ENCODE assay signal across 19 cellular contexts in genomic region chr2:75458201-75458600, GRCh38.
DNase-seq lines count a peak whose midpoint lies in the region; ATAC-seq and TF ChIP-seq lines count a peak whose summit lies in the region.
"Had no signal": no experiment of that assay in that cellular context is flagged by ENCODE, and none has a peak within 500 bp of the region (broad histone marks: within the 10 kb centered on the region; RNA-seq: fewer than 3 reads in every experiment).

No MANE protein-coding gene starts in this region.

- intact Hi-C loops in CD8-positive, alpha-beta T cell (cut with DNase I, micrococcal nuclease): no loop called here

- POLR2A ChIA-PET in CD8-positive, alpha-beta T cell (lab: Charles Lee): no interaction called here

- no peak overlapping the region for H3K4me3 ChIP-seq in GM23338
- H3K4me3 ChIP-seq in CD8-positive, alpha-beta T cell (ENCODE audit: low read depth, low read length): no peak overlapping the region
- H3K4me3 ChIP-seq: GM23248 had no signal

- peaks cover 2% of the 10 kb centered on the region for H3K27me3 Mint-ChIP-seq in GM23338 (ENCODE audit: insufficient read depth, low read depth, poor library complexity)
- H3K27me3 Mint-ChIP-seq in CD8-positive, alpha-beta T cell (ENCODE audit: low read depth): peaks cover 15% of the 10 kb centered on the region
- H3K27me3 Mint-ChIP-seq: CD4-positive, CD25-positive, alpha-beta regulatory T cell had no signal

- H3K27ac ChIP-seq in GM23338 (ENCODE audit: low read depth): no peak overlapping the region
- no peak overlapping the region for H3K27ac ChIP-seq in CD8-positive, alpha-beta T cell (ENCODE audit: low read depth, low read length)
- H3K27ac ChIP-seq: GM23248 had no signal

- H3K4me3 Mint-ChIP-seq in GM23338: no peak overlapping the region
- no peak overlapping the region for H3K4me3 Mint-ChIP-seq in CD8-positive, alpha-beta T cell
- H3K4me3 Mint-ChIP-seq: CD4-positive, CD25-positive, alpha-beta regulatory T cell; IgD-negative memory B cell had no signal

- H3K4me1 Mint-ChIP-seq in GM23338: peaks cover 28% of the 10 kb centered on the region
- H3K4me1 Mint-ChIP-seq in CD8-positive, alpha-beta T cell (ENCODE audit: low read depth): no peaks in the 10 kb centered on the region

- peaks cover 25% of the 10 kb centered on the region for H3K4me1 ChIP-seq in GM23338 (ENCODE audit: insufficient read depth)
- H3K4me1 ChIP-seq in CD8-positive, alpha-beta T cell (ENCODE audit: insufficient read depth, low read length): no peaks in the 10 kb centered on the region
- H3K4me1 ChIP-seq: BE2C, Caco-2 had no signal

- H4K20me1 ChIP-seq in GM23338 (replicated peaks; ENCODE audit: insufficient read depth): no peaks in the 10 kb centered on the region

- H3K9me2 ChIP-seq in GM23338 (ENCODE audit: insufficient read depth): peaks cover 5% of the 10 kb centered on the region; the same call in 1 of the 2 replicates

- peak; percentile 17 for DNase-seq in ELF-1 (ENCODE audit: low read depth, low spot score)
- no peak for DNase-seq in GM23338 (ENCODE audit: low spot score)
- DNase-seq in NCI-H510A treated with DMSO at 0.1 percent for 48 hours (lab: John Stamatoyannopoulos, UW): peak; percentile 40
- DNase-seq in UCSD-AML1 (lab: John Stamatoyannopoulos, UW; ENCODE audit: unreplicated experiment): no peak
- no peak for DNase-seq in NCI-H2227 (lab: John Stamatoyannopoulos, UW; ENCODE audit: unreplicated experiment)
- DNase-seq in CD8-positive, alpha-beta T cell: no peak
- DNase-seq: ACHN; BE2C; C1 segment of cervical spinal cord; Caco-2; CD4-positive, CD25-positive, alpha-beta regulatory T cell; DND-41; EL; GM23248; HCEC 1CT; KBM-7 had no signal

- CTCF ChIA-PET in CD8-positive, alpha-beta T cell (lab: Charles Lee): no interaction called here

- H3K27ac Mint-ChIP-seq in GM23338: no peak overlapping the region
- H3K27ac Mint-ChIP-seq in CD8-positive, alpha-beta T cell: no peak overlapping the region
- H3K27ac Mint-ChIP-seq: CD4-positive, CD25-positive, alpha-beta regulatory T cell; IgD-negative memory B cell had no signal

- H3F3A ChIP-seq in GM23338 (replicated peaks; ENCODE audit: low read depth): no peaks in the 10 kb centered on the region

- H3K36me3 ChIP-seq in GM23338 (ENCODE audit: insufficient read depth): no peaks in the 10 kb centered on the region
- no peaks in the 10 kb centered on the region for H3K36me3 ChIP-seq in CD8-positive, alpha-beta T cell (ENCODE audit: insufficient read depth, low read length)
- H3K36me3 ChIP-seq: BE2C had no signal

- H3K9me3 ChIP-seq in CD8-positive, alpha-beta T cell (ENCODE audit: low read length): no peaks in the 10 kb centered on the region
- H3K9me3 ChIP-seq: BE2C, Caco-2 had no signal

- no peaks in the 10 kb centered on the region for H3K27me3 ChIP-seq in GM23338 (ENCODE audit: insufficient read depth)
- H3K27me3 ChIP-seq in CD8-positive, alpha-beta T cell (ENCODE audit: insufficient read depth, low read length): no peaks in the 10 kb centered on the region
- H3K27me3 ChIP-seq: BE2C had no signal

- TF ChIP-seq CTCF in GM23338 (conservative IDR thresholded peaks at IDR 0.05; ENCODE audit: low read depth in 2 of 2): no peak
- TF ChIP-seq CTCF in CD8-positive, alpha-beta T cell (IDR thresholded peaks at IDR 0.05): no peak

- H3K9me3 Mint-ChIP-seq in GM23338: no peaks in the 10 kb centered on the region; the same call in 1 of the 3 replicates
- peaks cover 4% of the 10 kb centered on the region for H3K9me3 Mint-ChIP-seq in CD8-positive, alpha-beta T cell

- ATAC-seq in GM23338 (no peak), esophagus mucosa (peak; percentile 25)
- ATAC-seq in CD8-positive, alpha-beta T cell: no peak
- ATAC-seq: HepG2 had no signal

- no peak overlapping the region for H3K4me2 ChIP-seq in GM23338

- H2AFZ ChIP-seq in GM23338: peak overlapping the region; percentile 18; the same call in 1 of the 2 replicates
- H2AFZ ChIP-seq: GM23248 had no signal

- no peaks in the 10 kb centered on the region for H3K79me2 ChIP-seq in GM23338 (replicated peaks; ENCODE audit: insufficient read depth)

- no peaks in the 10 kb centered on the region for H3K36me3 Mint-ChIP-seq in GM23338 (ENCODE audit: low read depth)
- H3K36me3 Mint-ChIP-seq in CD8-positive, alpha-beta T cell: no peaks in the 10 kb centered on the region
- H3K36me3 Mint-ChIP-seq: CD4-positive, CD25-positive, alpha-beta regulatory T cell; IgD-negative memory B cell had no signal

TF ChIP-seq in GM23338, 12 proteins besides CTCF, POLR2A, EP300 and RAD21:
- no peak for TF ChIP-seq JUNB (IDR thresholded peaks at IDR 0.05; ENCODE audit: unreplicated experiment)
- TF ChIP-seq REST (IDR thresholded peaks at IDR 0.05; ENCODE audit: unreplicated experiment): no peak
- no peak for TF ChIP-seq ZNF114 (CRISPR knock-in tag; IDR thresholded peaks at IDR 0.05)
- no peak for TF ChIP-seq STAT1 (IDR thresholded peaks at IDR 0.05; ENCODE audit: unreplicated experiment)
- no peak for TF ChIP-seq POLR2AphosphoS5 (IDR thresholded peaks at IDR 0.05; ENCODE audit: low read depth)
- TF ChIP-seq CREB1 (CRISPR knock-in tag; IDR thresholded peaks at IDR 0.05; ENCODE audit: low read depth): no peak
TF ChIP-seq in GM23338: peak in this region for 0.

Comparison
In these comparisons a context has a peak if more than half of its experiments do, and no peak if none do; other contexts are left out.
1. DNase-seq: peak in ELF-1 (single experiment) and NCI-H510A treated with DMSO at 0.1 percent for 48 hours (single experiment); none in GM23338 (single experiment), UCSD-AML1 (single experiment), NCI-H2227 (single experiment) and CD8-positive, alpha-beta T cell (0 of 7).